In genomic region chr9:32218100-32218767, GRCh38 we compare ENCODE assay signal across 1 cellular context.
A peak's percentile ranks its signal among the peaks of the same experiment; 100 is the strongest.
TF ChIP-seq lines count a peak whose summit lies in the region.

No MANE protein-coding gene starts in this region.

TF ChIP-seq in GM12878, 131 proteins besides CTCF, POLR2A, EP300 and RAD21 (continued from another document and continues in another):
- TF ChIP-seq USF1 (IDR thresholded peaks at IDR 0.05; ENCODE audit: borderline replicate concordance, extremely low read length, insufficient read depth, low read depth, low read length) (no peak), E2F8 (IDR thresholded peaks at IDR 0.05; ENCODE audit: low read depth, partially characterized antibody) (no peak), ASH2L (IDR thresholded peaks at IDR 0.05; ENCODE audit: borderline replicate concordance, low read depth) (no peak), FOS (IDR thresholded peaks at IDR 0.05; ENCODE audit: borderline replicate concordance, extremely low read depth, insufficient read length) (no peak), MAX (IDR thresholded peaks at IDR 0.05; ENCODE audit: low read depth, low read length) (no peak), E4F1 (IDR thresholded peaks at IDR 0.05; ENCODE audit: borderline replicate concordance, partially characterized antibody) (no peak), PML (IDR thresholded peaks at IDR 0.05; ENCODE audit: low read length) (no peak), STAT1 (conservative IDR thresholded peaks at IDR 0.05) (no peak), KLF5 (IDR thresholded peaks at IDR 0.05; ENCODE audit: partially characterized antibody) (no peak), MXI1 (IDR thresholded peaks at IDR 0.05; ENCODE audit: low read depth, low read length) (no peak), MEF2A (IDR thresholded peaks at IDR 0.05; ENCODE audit: insufficient read depth, low read depth, low read length) (no peak), SKIL (IDR thresholded peaks at IDR 0.05; ENCODE audit: low read depth, poor library complexity, severe bottlenecking) (no peak), NRF1 (conservative IDR thresholded peaks at IDR 0.05; ENCODE audit: low read depth, low read length) (no peak), ATF7 (IDR thresholded peaks at IDR 0.05; ENCODE audit: low read depth) (0 out of 2 replicates have a peak, but pooled peaks have one; percentile 14), RB1 (IDR thresholded peaks at IDR 0.05; ENCODE audit: borderline replicate concordance) (no peak), KDM1A (IDR thresholded peaks at IDR 0.05; ENCODE audit: borderline replicate concordance) (no peak), HDGF (IDR thresholded peaks at IDR 0.05) (no peak), IRF3 (IDR thresholded peaks at IDR 0.05) (no peak), GATAD2B (conservative IDR thresholded peaks at IDR 0.05; ENCODE audit: low read depth) (no peak), SPI1 (IDR thresholded peaks at IDR 0.05; ENCODE audit: borderline replicate concordance, insufficient read depth, low read depth, low read length) (peak; percentile 92), ZNF384 (IDR thresholded peaks at IDR 0.05; ENCODE audit: borderline replicate concordance, low read depth, low read length) (no peak), TARDBP (IDR thresholded peaks at IDR 0.05; ENCODE audit: borderline replicate concordance) (no peak), BCL11A (IDR thresholded peaks at IDR 0.05; ENCODE audit: low read depth, low read length) (peak; percentile 56; the same call in 1 of the 2 replicates), ZNF592 (IDR thresholded peaks at IDR 0.05) (no peak), ZBTB4 (CRISPR knock-in tag; IDR thresholded peaks at IDR 0.05) (no peak), MLLT1 (IDR thresholded peaks at IDR 0.05) (no peak), LARP7 (IDR thresholded peaks at IDR 0.05) (no peak), EGR1 (IDR thresholded peaks at IDR 0.05; ENCODE audit: borderline replicate concordance in 1 of 2, low read depth in 2 of 2, low read length in 2 of 2) (no peak), RFX5 (IDR thresholded peaks at IDR 0.05; ENCODE audit: low read depth, low read length) (no peak), ZSCAN29 (IDR thresholded peaks at IDR 0.05) (no peak), NFIC (IDR thresholded peaks at IDR 0.05; ENCODE audit: low read depth, low read length) (peak; percentile 64), IRF4 (IDR thresholded peaks at IDR 0.05; ENCODE audit: low read depth, low read length) (0 out of 2 replicates have a peak, but pooled peaks have one; percentile 29), TCF12 (IDR thresholded peaks at IDR 0.05; ENCODE audit: low read depth, low read length) (no peak), ZBTB11 (CRISPR knock-in tag; IDR thresholded peaks at IDR 0.05) (no peak), ZNF274 (IDR thresholded peaks at IDR 0.05; ENCODE audit: insufficient read depth, insufficient read length) (no peak), SUZ12 (IDR thresholded peaks at IDR 0.05; ENCODE audit: unreplicated experiment) (no peak), MTA2 (IDR thresholded peaks at IDR 0.05; ENCODE audit: low read depth) (peak; percentile 52; the same call in 1 of the 2 replicates)
